ENCODE assay signal across 17 cellular contexts in genomic region chr15:51624022-51624421, GRCh38. TPM values are rescaled to one million over a fixed set of nuclear protein-coding genes. Genes with fewer than 3 reads are reported as not detected.
DNase-seq lines count a peak whose midpoint lies in the region; ATAC-seq and TF ChIP-seq lines count a peak whose summit lies in the region.
"Had no signal": no experiment of that assay in that cellular context is flagged by ENCODE, and none has a peak within 500 bp of the region (broad histone marks: within the 10 kb centered on the region; RNA-seq: fewer than 3 reads in every experiment).

No MANE protein-coding gene starts in this region.

- POLR2A ChIA-PET in CD8-positive, alpha-beta T cell (lab: Charles Lee): no interaction called here

- H3F3A ChIP-seq in neural progenitor cell (ENCODE audit: low read depth): peaks cover 14% of the 10 kb centered on the region

- peak overlapping the region; percentile 18 for H3K4me3 Mint-ChIP-seq in CD8-positive, alpha-beta T cell
- H3K4me3 Mint-ChIP-seq in brain (peak overlapping the region; percentile 93 to 97 (median 96)), neural progenitor cell (no peak overlapping the region)

- H3K27ac Mint-ChIP-seq in CD8-positive, alpha-beta T cell: no peak overlapping the region
- H3K27ac Mint-ChIP-seq in brain: peak overlapping the region in 2 of 5 experiments; percentile 96
- no peak overlapping the region for H3K27ac Mint-ChIP-seq in neural progenitor cell
- H3K27ac Mint-ChIP-seq: effector memory CD8-positive, alpha-beta T cell had no signal

- no peaks in the 10 kb centered on the region for H4K20me1 ChIP-seq in neural progenitor cell (ENCODE audit: low read depth)

- H3K9ac ChIP-seq in neural progenitor cell: no peak overlapping the region

- no peak overlapping the region for H3K27ac ChIP-seq in CD8-positive, alpha-beta T cell (ENCODE audit: low read depth, low read length)
- peak overlapping the region; percentile 98 for H3K27ac ChIP-seq in HL-60 (replicated peaks)
- H3K27ac ChIP-seq in neural progenitor cell: no peak overlapping the region

- no peak overlapping the region for H3K4me3 ChIP-seq in CD8-positive, alpha-beta T cell (ENCODE audit: low read depth, low read length)
- no peak overlapping the region for H3K4me3 ChIP-seq in HL-60 (replicated peaks; ENCODE audit: insufficient read depth, low read length)
- no peak overlapping the region for H3K4me3 ChIP-seq in neural progenitor cell

- peak overlapping the region; percentile 66 for H2AFZ ChIP-seq in neural progenitor cell (replicated peaks)

- H3K9me3 ChIP-seq in CD8-positive, alpha-beta T cell (ENCODE audit: low read length): no peaks in the 10 kb centered on the region
- no peaks in the 10 kb centered on the region for H3K9me3 ChIP-seq in neural progenitor cell (ENCODE audit: low read depth)

- H3K79me2 ChIP-seq in neural progenitor cell (ENCODE audit: low read depth): peaks cover 31% of the 10 kb centered on the region

- H3K4me2 ChIP-seq in neural progenitor cell: no peak overlapping the region

- intact Hi-C loops in CD8-positive, alpha-beta T cell (cut with DNase I, micrococcal nuclease): no loop called here

- peaks cover 23% of the 10 kb centered on the region for H3K4me1 Mint-ChIP-seq in CD8-positive, alpha-beta T cell (ENCODE audit: low read depth)
- H3K4me1 Mint-ChIP-seq in brain (peaks cover 30% of the 10 kb centered on the region), neural progenitor cell (peaks cover 24% of the 10 kb centered on the region)

- peaks cover 21% of the 10 kb centered on the region for H3K27me3 Mint-ChIP-seq in CD8-positive, alpha-beta T cell (ENCODE audit: low read depth)
- H3K27me3 Mint-ChIP-seq in brain: peaks cover 27% of the 10 kb centered on the region
- peaks cover 3% of the 10 kb centered on the region for H3K27me3 Mint-ChIP-seq in neural progenitor cell (ENCODE audit: insufficient read depth, low read depth)

- H3K27me3 ChIP-seq in CD8-positive, alpha-beta T cell (ENCODE audit: insufficient read depth, low read length): no peaks in the 10 kb centered on the region
- H3K27me3 ChIP-seq in HL-60 (ENCODE audit: insufficient read depth, poor library complexity, severe bottlenecking) (no peaks in the 10 kb centered on the region), neural progenitor cell (peaks cover 14% of the 10 kb centered on the region)

- H3K36me3 Mint-ChIP-seq in CD8-positive, alpha-beta T cell: no peaks in the 10 kb centered on the region
- H3K36me3 Mint-ChIP-seq in brain (no peaks in the 10 kb centered on the region), neural progenitor cell (no peaks in the 10 kb centered on the region)

- no peaks in the 10 kb centered on the region for H3K9me3 Mint-ChIP-seq in CD8-positive, alpha-beta T cell
- H3K9me3 Mint-ChIP-seq in brain: no peaks in the 10 kb centered on the region
- H3K9me3 Mint-ChIP-seq in neural progenitor cell: no peaks in the 10 kb centered on the region
- H3K9me3 Mint-ChIP-seq: activated B cell treated with CpG ODN at 0.5 μM for 24 hours; effector memory CD8-positive, alpha-beta T cell had no signal

- CTCF ChIA-PET in CD8-positive, alpha-beta T cell (lab: Charles Lee): interaction anchor here (0.6 to 0.8 kb wide), 2 partner anchors 152 to 1092 kb away, joined by 4 read pairs; no protein-coding TSS in a partner anchor

- no peak for DNase-seq in CD8-positive, alpha-beta T cell
- DNase-seq in HL-60 (ENCODE audit: low read depth in 1 of 2, low spot score in 1 of 2) (no peak), neural progenitor cell (ENCODE audit: low spot score) (no peak), HuH-7.5 (ENCODE audit: low spot score) (no peak), COLO829 (ENCODE audit: low spot score) (no peak), NOMO-1 treated with dmso at 0.1 percent for 144 hours (lab: John Stamatoyannopoulos, UW; ENCODE audit: unreplicated experiment) (no peak)
- DNase-seq: activated B cell treated with CpG ODN at 0.5 μM for 24 hours; DMS79 treated with DMSO at 0.1 percent for 48 hours; effector memory CD8-positive, alpha-beta T cell; MM.1S; retina had no signal

- no peaks in the 10 kb centered on the region for H3K36me3 ChIP-seq in CD8-positive, alpha-beta T cell (ENCODE audit: insufficient read depth, low read length)
- no peaks in the 10 kb centered on the region for H3K36me3 ChIP-seq in neural progenitor cell

- peaks cover 8% of the 10 kb centered on the region for H3K4me1 ChIP-seq in CD8-positive, alpha-beta T cell (ENCODE audit: insufficient read depth, low read length)
- peaks cover 16% of the 10 kb centered on the region for H3K4me1 ChIP-seq in neural progenitor cell

- no peak for TF ChIP-seq CTCF in CD8-positive, alpha-beta T cell (IDR thresholded peaks at IDR 0.05)
- TF ChIP-seq CTCF in HL-60 (IDR thresholded peaks at IDR 0.05; ENCODE audit: insufficient read depth, low read length) (no peak), brain (conservative IDR thresholded peaks at IDR 0.05) (no peak), neural progenitor cell (IDR thresholded peaks at IDR 0.05) (no peak)

- no peak for ATAC-seq in CD8-positive, alpha-beta T cell
- no peak for ATAC-seq in GM21528 (IDR thresholded peaks at IDR 0.05; ENCODE audit: low FRiP score, unreplicated experiment)
- ATAC-seq: effector memory CD8-positive, alpha-beta T cell; Panc1 had no signal

RNA-seq across cellular contexts. Expression of gene DMXL2, which starts 1.5 kb away (rescaled TPM):
- 1 to 10 TPM; 3.3 to 3.6 TPM for total RNA-seq in CD8-positive, alpha-beta T cell
- polyA plus RNA-seq in brain (ENCODE audit: insufficient read depth, low read depth, low replicate concordance): 10.9 TPM
- 78.4 and 124 TPM in 2 replicates for total RNA-seq in neural progenitor cell (ENCODE audit: low replicate concordance)

RNA-seq across cellular contexts. Expression of gene SCG3, which starts 57.3 kb away (rescaled TPM):
- not detected for total RNA-seq in CD8-positive, alpha-beta T cell
- polyA plus RNA-seq in brain (ENCODE audit: insufficient read depth, low read depth, low replicate concordance): 144 TPM
- total RNA-seq in neural progenitor cell (ENCODE audit: low replicate concordance): 0.15 and 0.19 TPM in 2 replicates
- total RNA-seq: activated B cell treated with CpG ODN at 0.5 μM for 24 hours, cardiac septum, subcutaneous adipose tissue had no signal
- polyA plus RNA-seq: BJ had no signal

Comparison
In these comparisons a context has a peak if more than half of its experiments do, and no peak if none do; other contexts are left out.
1. RNA of gene DMXL2, which starts 1.5 kb away (total RNA-seq): 78.4 to 124 TPM in neural progenitor cell; 3.3 to 3.6 TPM in CD8-positive, alpha-beta T cell; every median in the first group is over 10 times any median in the second.